ENCODE assay signal across 8 cellular contexts in the genomic region with DNA sequence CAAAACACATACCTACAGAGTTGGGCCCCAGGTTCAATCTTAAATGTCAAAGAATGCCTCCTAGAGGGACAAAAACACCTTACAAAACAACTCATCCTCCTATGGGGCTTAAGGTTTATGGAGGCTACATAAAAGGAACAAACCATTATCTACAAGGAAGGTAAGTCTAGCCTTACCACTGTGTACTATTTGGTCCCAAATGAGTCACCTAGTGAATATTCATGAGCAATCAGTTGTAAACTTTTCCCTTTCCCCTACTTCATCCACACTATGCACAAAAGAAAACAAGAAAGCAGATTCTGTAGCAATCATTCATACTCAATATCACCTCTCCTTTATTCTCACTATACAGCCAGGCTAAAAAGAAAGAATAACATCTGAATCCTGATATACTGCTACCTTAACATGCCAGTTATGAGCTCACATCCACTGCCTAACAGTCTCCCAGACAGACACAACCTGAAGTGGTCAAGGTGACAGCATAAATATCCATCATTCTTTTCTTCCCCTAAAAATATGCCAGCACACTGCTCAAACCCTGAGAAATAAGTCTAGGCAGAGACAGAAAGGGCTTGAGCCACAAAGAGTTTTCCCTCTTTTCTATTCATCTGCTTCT. TPM values are rescaled to one million over a fixed set of nuclear protein-coding genes. Genes with fewer than 3 reads are reported as not detected.
A peak's percentile ranks its signal among the peaks of the same experiment; 100 is the strongest.
DNase-seq lines count a peak whose midpoint lies in the region; ATAC-seq and TF ChIP-seq lines count a peak whose summit lies in the region.

No MANE protein-coding gene starts in this region.

- peaks cover 24% of the 10 kb centered on the region for H3K36me3 ChIP-seq in Loucy (ENCODE audit: insufficient read depth, low read length)
- H3K36me3 ChIP-seq in gastrocnemius medialis, result peaks cover 0 to 19% of the 10 kb centered on the region in 2 donors
- H3K36me3 ChIP-seq in MM.1S (replicated peaks; ENCODE audit: insufficient read depth, low read length), result peaks cover 6% of the 10 kb centered on the region; the same call in 1 of the 2 replicates

- H4K20me1 ChIP-seq in Loucy (ENCODE audit: insufficient read depth, low read length, poor library complexity, severe bottlenecking) (peaks cover 41% of the 10 kb centered on the region), MM.1S (ENCODE audit: insufficient read depth, low read length) (no peaks in the 10 kb centered on the region)

- H3K9me2 ChIP-seq in Loucy (replicated peaks; ENCODE audit: low read depth, low read length) (no peaks in the 10 kb centered on the region), MM.1S (replicated peaks; ENCODE audit: insufficient read depth, low read length) (no peaks in the 10 kb centered on the region)

- H3K27me3 ChIP-seq in Loucy (ENCODE audit: insufficient read depth, low read length, poor library complexity, severe bottlenecking) (no peaks in the 10 kb centered on the region), gastrocnemius medialis (no peaks in the 10 kb centered on the region), MM.1S (replicated peaks; ENCODE audit: insufficient read depth, low read length) (no peaks in the 10 kb centered on the region)

- in situ Hi-C loops in gastrocnemius medialis (cut with MboI; ENCODE audit: low sequenced_read_pairs in 4 of 4), result loop anchor here in 3 of 4 donors (10.0 to 25.0 kb wide), 4 partner anchors 198 to 1031 kb away; partner anchors contain the start of gene CCDC152 (in 2 of the 3)

- H3K9ac ChIP-seq in Loucy (ENCODE audit: low read depth, low read length, poor library complexity, severe bottlenecking) (peak overlapping the region; percentile 24), MM.1S (ENCODE audit: low read length) (no peak overlapping the region)

- H3K9me3 ChIP-seq in Loucy (ENCODE audit: insufficient read depth, low read depth, low read length) (no peaks in the 10 kb centered on the region), gastrocnemius medialis (no peaks in the 10 kb centered on the region), MM.1S (replicated peaks; ENCODE audit: insufficient read depth, low read length) (no peaks in the 10 kb centered on the region)

- H3K4me3 ChIP-seq in Loucy (ENCODE audit: low read length, poor library complexity, severe bottlenecking), result peak overlapping the region; percentile 38
- H3K4me3 ChIP-seq in fibroblast of the aortic adventitia (ENCODE audit: low read depth, low read length), result no peak overlapping the region
- H3K4me3 ChIP-seq in gastrocnemius medialis, result no peak overlapping the region
- H3K4me3 ChIP-seq in MM.1S (ENCODE audit: low read length), result no peak overlapping the region

- peaks cover 47% of the 10 kb centered on the region for H3K4me1 ChIP-seq in Loucy (ENCODE audit: insufficient read depth, low read length, poor library complexity, severe bottlenecking)
- peaks cover 3 to 4% of the 10 kb centered on the region in 2 donors for H3K4me1 ChIP-seq in gastrocnemius medialis
- H3K4me1 ChIP-seq in MM.1S (ENCODE audit: low read length), result peaks cover 8% of the 10 kb centered on the region

- H3K27ac ChIP-seq in gastrocnemius medialis (no peak overlapping the region), MM.1S (ENCODE audit: low read length) (no peak overlapping the region)

- H3K79me2 ChIP-seq in Loucy (ENCODE audit: insufficient read depth, low read length) (peaks cover 49% of the 10 kb centered on the region), MM.1S (ENCODE audit: low read length) (peaks cover 57% of the 10 kb centered on the region)

- DNase-seq in fibroblast of the aortic adventitia (ENCODE audit: low read depth), result peak; percentile 25
- no peak for DNase-seq in NCI-H226
- DNase-seq in kidney glomerular epithelial cell (lab: John Stamatoyannopoulos, UW), result no peak
- no peak for DNase-seq in gastrocnemius medialis
- no peak for DNase-seq in MM.1S

- H2AFZ ChIP-seq in Loucy (ENCODE audit: low read length) (no peak overlapping the region), MM.1S (ENCODE audit: low read length) (no peak overlapping the region)

- no peak for TF ChIP-seq CTCF in Loucy (conservative IDR thresholded peaks at IDR 0.05; ENCODE audit: low read length)
- TF ChIP-seq CTCF in fibroblast of the aortic adventitia (IDR thresholded peaks at IDR 0.05; ENCODE audit: insufficient read depth, low read length), result no peak
- TF ChIP-seq CTCF in gastrocnemius medialis (IDR thresholded peaks at IDR 0.05 in 4 of 5, conservative IDR thresholded peaks at IDR 0.05 in 1 of 5), result no peak
- TF ChIP-seq CTCF in MM.1S (IDR thresholded peaks at IDR 0.05; ENCODE audit: low read length), result no peak

- peak overlapping the region; percentile 82 for H3K4me2 ChIP-seq in Loucy (ENCODE audit: low read depth, low read length, poor library complexity, severe bottlenecking)
- H3K4me2 ChIP-seq in MM.1S (ENCODE audit: low read depth, low read length), result no peak overlapping the region

- intact Hi-C loops in gastrocnemius medialis (cut with DNase I; ENCODE audit: low total_unique reads), result no loop called here

- H3F3A ChIP-seq in Loucy (ENCODE audit: low read depth) (no peaks in the 10 kb centered on the region), MM.1S (ENCODE audit: insufficient read depth, low read length) (no peaks in the 10 kb centered on the region)

- TF ChIP-seq POLR2A in gastrocnemius medialis (IDR thresholded peaks at IDR 0.05), result no peak

- peak; percentile 58 for ATAC-seq in GM18499 (IDR thresholded peaks at IDR 0.05; ENCODE audit: insufficient read depth, unreplicated experiment)
- peak; percentile 56 for ATAC-seq in GM21528 (IDR thresholded peaks at IDR 0.05; ENCODE audit: low FRiP score, unreplicated experiment)
- no peak for ATAC-seq in gastrocnemius medialis

RNA-seq across cellular contexts. Expression of gene OXCT1, which starts 6.2 kb away (rescaled TPM):
- total RNA-seq in fibroblast of the aortic adventitia (ENCODE audit: low replicate concordance) (35.7 and 36.4 TPM in 2 replicates), gastrocnemius medialis (10 to 100 TPM in 3 of 4 donors, 1 to 10 TPM in 1; 9.4 to 45.4 (median 20.5) TPM)

RNA-seq across cellular contexts. Expression of gene RIMOC1, which starts 40.2 kb away (rescaled TPM):
- total RNA-seq in fibroblast of the aortic adventitia (ENCODE audit: low replicate concordance) (30.9 and 40.9 TPM in 2 replicates), gastrocnemius medialis (1 to 10 TPM; 5.0 to 8.2 (median 6.2) TPM)

Comparison
In these comparisons a context has a peak if more than half of its experiments do, and no peak if none do; other contexts are left out.
1. ATAC-seq: peak in GM18499 (single experiment) and GM21528 (single experiment); none in gastrocnemius medialis (0 of 2).